ENCODE assay signal across 19 cellular contexts in genomic region chr7:96217147-96217546, GRCh38.
DNase-seq lines count a peak whose midpoint lies in the region; ATAC-seq, FAIRE-seq and TF ChIP-seq lines count a peak whose summit lies in the region.
"Had no signal": no experiment of that assay in that cellular context is flagged by ENCODE, and none has a peak within 500 bp of the region (broad histone marks: within the 10 kb centered on the region; RNA-seq: fewer than 3 reads in every experiment).

No MANE protein-coding gene starts in this region.

- CTCF ChIA-PET in MCF 10A (lab: Yijun Ruan, JAX), result no interaction called here
- CTCF ChIA-PET in K562 (lab: Yijun Ruan, JAX; ENCODE audit: low intra/inter-chr PET ratio), result interaction anchor here (0.7 kb wide), 1 partner anchor 62 kb away, joined by 4 read pairs; no protein-coding TSS in a partner anchor

- H3K4me3 Mint-ChIP-seq in MCF 10A (ENCODE audit: unreplicated experiment), result no peak overlapping the region
- H3K4me3 Mint-ChIP-seq: CD14-positive monocyte; CD4-positive, alpha-beta memory T cell; H9 had no signal

- H3K9me1 ChIP-seq in K562 (ENCODE audit: control insufficient read depth, insufficient read depth, low read length), result no peaks in the 10 kb centered on the region

- H3K9me3 ChIP-seq in breast epithelium, result peaks cover 0 to 7% of the 10 kb centered on the region in 2 donors
- H3K9me3 ChIP-seq in K562 (replicated peaks; ENCODE audit: control insufficient read depth, insufficient read depth, low read depth, low read length), result no peaks in the 10 kb centered on the region
- peaks cover 0 to 6% of the 10 kb centered on the region in 2 donors for H3K9me3 ChIP-seq in left lung

- H3K27me3 ChIP-seq in breast epithelium (no peaks in the 10 kb centered on the region), K562 (ENCODE audit: control insufficient read depth in 2 of 2, insufficient read depth in 2 of 2, low read length in 2 of 2) (no peaks in the 10 kb centered on the region), left lung (no peaks in the 10 kb centered on the region)
- H3K27me3 ChIP-seq: BLaER1 had no signal

- H3K27ac Mint-ChIP-seq in MCF 10A (ENCODE audit: low read depth, unreplicated experiment), result peak overlapping the region; percentile 55
- H3K27ac Mint-ChIP-seq: CD14-positive monocyte, H9 had no signal

- H3K9me3 Mint-ChIP-seq in MCF 10A (ENCODE audit: unreplicated experiment), result no peaks in the 10 kb centered on the region

- H4K20me1 ChIP-seq in K562 (replicated peaks; ENCODE audit: control insufficient read depth, insufficient read depth, low read length), result no peaks in the 10 kb centered on the region
- H4K20me1 ChIP-seq: BLaER1 had no signal

- H3K4me3 ChIP-seq in breast epithelium (no peak overlapping the region), K562 (no peak overlapping the region), left lung (no peak overlapping the region)
- H3K4me3 ChIP-seq: BLaER1 had no signal

- DNase-seq in MCF 10A (ENCODE audit: unreplicated experiment) (no peak), breast epithelium (ENCODE audit: low spot score in 2 of 2) (no peak), OCI-M1 (lab: John Stamatoyannopoulos, UW) (peak; percentile 63), K562 (ENCODE audit: extremely low read depth in 1 of 4, low spot score in 3 of 4) (no peak), urothelium cell line (ENCODE audit: low spot score) (no peak), left ventricle myocardium superior (no peak), left lung (no peak)
- DNase-seq: Calu3; CD4-positive, alpha-beta memory T cell; DMS79 treated with DMSO at 0.1 percent for 48 hours; GF-D8; H9 had no signal

- H3K4me2 ChIP-seq in K562 (ENCODE audit: insufficient read depth, low read length), result no peak overlapping the region
- H3K4me2 ChIP-seq: BLaER1 had no signal

- intact Hi-C loops in MCF 10A (cut with micrococcal nuclease) (no loop called here), breast epithelium (cut with DNase I; ENCODE audit: low total_unique reads) (no loop called here), K562 (cut with micrococcal nuclease) (no loop called here), left ventricle myocardium superior (cut with micrococcal nuclease) (no loop called here), left lung (cut with DNase I) (no loop called here)

- H3K27ac ChIP-seq in breast epithelium (no peak overlapping the region), K562 (ENCODE audit: extremely low read depth, low read depth, low read length) (peak overlapping the region; percentile 6; the same call in 1 of the 3 replicates), left lung (no peak overlapping the region)
- H3K27ac ChIP-seq: 22Rv1, BLaER1, HL-60 had no signal

- TF ChIP-seq CTCF in MCF 10A (IDR thresholded peaks at IDR 0.05; ENCODE audit: unreplicated experiment), result no peak
- TF ChIP-seq CTCF in breast epithelium (IDR thresholded peaks at IDR 0.05), result no peak
- TF ChIP-seq CTCF in K562 (IDR thresholded peaks at IDR 0.05 in 2 of 3, conservative IDR thresholded peaks at IDR 0.05 in 1 of 3; ENCODE audit: insufficient read depth in 2 of 3, low read depth in 1 of 3, low read length in 3 of 3), result no peak
- TF ChIP-seq CTCF in left lung (IDR thresholded peaks at IDR 0.05), result no peak

- ATAC-seq in K562 (peak; percentile 29; the same call in 1 of the 3 replicates), left ventricle myocardium superior (no peak), left lung (no peak), GM21526 (IDR thresholded peaks at IDR 0.05; ENCODE audit: low FRiP score, unreplicated experiment) (no peak)

- no peaks in the 10 kb centered on the region for H3K36me3 Mint-ChIP-seq in MCF 10A (ENCODE audit: insufficient read depth, unreplicated experiment)

- FAIRE-seq in K562 (lab: Jason Lieb, UNC), result no peak
- peak; percentile 71 for FAIRE-seq in urothelium cell line (lab: Jason Lieb, UNC)
- FAIRE-seq: H1, HTR-8/SVneo had no signal

- H3K79me2 ChIP-seq in K562 (ENCODE audit: control insufficient read depth, insufficient read depth, low read length), result peaks cover 21% of the 10 kb centered on the region; the same call in 2 of the 3 replicates

- H3K36me3 ChIP-seq in breast epithelium (no peaks in the 10 kb centered on the region), K562 (ENCODE audit: control insufficient read depth, insufficient read depth, low read length) (no peaks in the 10 kb centered on the region), left lung (no peaks in the 10 kb centered on the region)
- H3K36me3 ChIP-seq: BLaER1 had no signal

- BruUV-seq in MCF 10A (replicated peaks; lab: Mats Ljungman, UMichigan) (no TSS peak), K562 (replicated peaks; lab: Mats Ljungman, UMichigan) (no TSS peak)

- TF ChIP-seq POLR2A in breast epithelium (IDR thresholded peaks at IDR 0.05) (no peak), K562 (conservative IDR thresholded peaks at IDR 0.05) (no peak)

- TF ChIP-seq RAD21 in K562 (CRISPR knock-in tag; conservative IDR thresholded peaks at IDR 0.05 in 1 of 2, IDR thresholded peaks at IDR 0.05 in 1 of 2), result no peak

- peaks cover 43% of the 10 kb centered on the region for H3K4me1 Mint-ChIP-seq in MCF 10A (ENCODE audit: insufficient read depth, unreplicated experiment)
- H3K4me1 Mint-ChIP-seq: CD14-positive monocyte had no signal

- no peaks in the 10 kb centered on the region for H3K27me3 Mint-ChIP-seq in MCF 10A (ENCODE audit: insufficient read depth, unreplicated experiment)
- H3K27me3 Mint-ChIP-seq: CD4-positive, alpha-beta memory T cell had no signal

- POLR2A ChIA-PET in MCF 10A (lab: Yijun Ruan, JAX), result no interaction called here
- POLR2A ChIA-PET in K562 (lab: Yijun Ruan, JAX), result no interaction called here

- 19% methylated on average over 1 of the region's 1 CpG for WGBS in K562 (ENCODE audit: insufficient coverage, low coverage, missing lambda C conversion rate)

- H3K4me1 ChIP-seq in breast epithelium, result peaks cover 0 to 5% of the 10 kb centered on the region in 2 donors
- H3K4me1 ChIP-seq in K562 (replicated peaks in 1 of 2; ENCODE audit: control insufficient read depth in 2 of 2, insufficient read depth in 2 of 2, low read length in 2 of 2), result peaks cover 0 to 14% of the 10 kb centered on the region in 2 experiments; a peak in 4 of 5 replicates
- H3K4me1 ChIP-seq in left lung, result peaks cover 0 to 6% of the 10 kb centered on the region in 2 donors
- H3K4me1 ChIP-seq: BLaER1 had no signal

- H2AFZ ChIP-seq in K562 (ENCODE audit: low read depth, low read length), result no peak overlapping the region

- in situ Hi-C loops in K562 (cut with MboI), result no loop called here

- H3K9ac ChIP-seq in K562 (ENCODE audit: insufficient read depth in 1 of 2, low read depth in 2 of 2, low read length in 2 of 2), result no peak overlapping the region
- H3K9ac ChIP-seq: BLaER1 had no signal

- no peak for TF ChIP-seq EP300 in K562 (IDR thresholded peaks at IDR 0.05; ENCODE audit: low read length)

TF ChIP-seq in K562, 482 proteins besides CTCF, POLR2A, EP300 and RAD21:
- TF ChIP-seq ZNF224 (CRISPR knock-in tag; IDR thresholded peaks at IDR 0.05) (no peak), C11orf30 (IDR thresholded peaks at IDR 0.05; ENCODE audit: low read depth) (peak; percentile 95), PYGO2 (tag; IDR thresholded peaks at IDR 0.05) (no peak), ZNF316 (IDR thresholded peaks at IDR 0.05) (peak; percentile 96), TAF7 (tag; IDR thresholded peaks at IDR 0.05) (no peak), BACH1 (tag; IDR thresholded peaks at IDR 0.05) (peak; percentile 82; the same call in 1 of the 2 replicates), MAFF (IDR thresholded peaks at IDR 0.05; ENCODE audit: low read length) (peak; percentile 94), MAFG (tag; conservative IDR thresholded peaks at IDR 0.05) (peak; percentile 93), ZNF561 (CRISPR knock-in tag; conservative IDR thresholded peaks at IDR 0.05) (no peak), CXXC5 (CRISPR knock-in tag; IDR thresholded peaks at IDR 0.05) (no peak), NFE2 (IDR thresholded peaks at IDR 0.05; ENCODE audit: low read depth) (peak; percentile 90), NEUROD1 (IDR thresholded peaks at IDR 0.05; ENCODE audit: borderline replicate concordance, low read depth, low read length, partially characterized antibody) (no peak), CREB1 (IDR thresholded peaks at IDR 0.05) (no peak), CREB1 (CRISPR knock-in tag; IDR thresholded peaks at IDR 0.05) (no peak), ASH1L (IDR thresholded peaks at IDR 0.05; ENCODE audit: borderline replicate concordance, low read depth, partially characterized antibody) (no peak), GATAD2B (IDR thresholded peaks at IDR 0.05; ENCODE audit: borderline replicate concordance) (0 out of 2 replicates have a peak, but pooled peaks have one; percentile 42), SPI1 (IDR thresholded peaks at IDR 0.05; ENCODE audit: borderline replicate concordance, low read depth, low read length) (peak; percentile 81), NFE2L1 (tag; IDR thresholded peaks at IDR 0.05; ENCODE audit: borderline replicate concordance, low read depth) (peak; percentile 79), MAFK (IDR thresholded peaks at IDR 0.05; ENCODE audit: low read length) (peak; percentile 88), ZZZ3 (IDR thresholded peaks at IDR 0.05) (no peak)
